In genomic region chr4:128859887-128860774, GRCh38 we compare ENCODE assay signal across 10 cellular contexts. TPM values are rescaled to one million over a fixed set of nuclear protein-coding genes. Genes with fewer than 3 reads are reported as not detected.
DNase-seq lines count a peak whose midpoint lies in the region; ATAC-seq, FAIRE-seq and TF ChIP-seq lines count a peak whose summit lies in the region.
"Had no signal": no experiment of that assay in that cellular context is flagged by ENCODE, and none has a peak within 500 bp of the region (broad histone marks: within the 10 kb centered on the region; RNA-seq: fewer than 3 reads in every experiment).

No MANE protein-coding gene starts in this region.

- H3K36me3 Mint-ChIP-seq in H9 (ENCODE audit: insufficient read depth in 1 of 3, low read depth in 3 of 3) = peaks cover 79 to 98% (median 95%) of the 10 kb centered on the region in 3 experiments
- peaks cover 26% of the 10 kb centered on the region for H3K36me3 Mint-ChIP-seq in mesothelial cell of epicardium

- H3K79me1 ChIP-seq in H9 (ENCODE audit: insufficient read depth, low read depth, low read length, poor library complexity, severe bottlenecking) = peaks cover 8% of the 10 kb centered on the region

- H3K36me3 ChIP-seq in bronchial epithelial cell (ENCODE audit: control insufficient read depth, insufficient read depth, low read length) = peaks cover 7% of the 10 kb centered on the region
- H3K36me3 ChIP-seq in mammary epithelial cell (ENCODE audit: insufficient read depth, low read length) = peaks cover 10% of the 10 kb centered on the region

- in situ Hi-C loops in mammary epithelial cell (cut with MboI; ENCODE audit: low sequenced_read_pairs in 2 of 2) = loop anchor here in 1 of 2 donors (10.0 kb wide), 1 partner anchor 285 kb away; no protein-coding TSS in a partner anchor

- peak; percentile 32 for FAIRE-seq in bronchial epithelial cell (lab: Jason Lieb, UNC)

- H2AFZ ChIP-seq in H9 (ENCODE audit: low read length) = no peak overlapping the region
- H2AFZ ChIP-seq in mammary epithelial cell (ENCODE audit: low read depth, low read length) = no peak overlapping the region

- no peak for TF ChIP-seq CTCF in AG10803 (conservative IDR thresholded peaks at IDR 0.05; ENCODE audit: low read length)
- no peak for TF ChIP-seq CTCF in H9 (conservative IDR thresholded peaks at IDR 0.05)
- TF ChIP-seq CTCF in bronchial epithelial cell (IDR thresholded peaks at IDR 0.05; ENCODE audit: insufficient read depth, low read length, severe bottlenecking) = no peak
- TF ChIP-seq CTCF in mesothelial cell of epicardium (IDR thresholded peaks at IDR 0.05; ENCODE audit: unreplicated experiment) = no peak
- no peak for TF ChIP-seq CTCF in mammary epithelial cell (conservative IDR thresholded peaks at IDR 0.05 in 1 of 2, IDR thresholded peaks at IDR 0.05 in 1 of 2; ENCODE audit: extremely low read depth in 1 of 2, insufficient read depth in 1 of 2, low read depth in 1 of 2, low read length in 2 of 2)

- no peak overlapping the region for H3K18ac ChIP-seq in H9 (ENCODE audit: insufficient read length, low read depth, low read length)

- H3K79me2 ChIP-seq in H9 (ENCODE audit: insufficient read depth, low read length) = peaks cover 7% of the 10 kb centered on the region; the same call in 1 of the 2 replicates
- no peaks in the 10 kb centered on the region for H3K79me2 ChIP-seq in mammary epithelial cell (ENCODE audit: insufficient read depth, low read length)

- intact Hi-C loops in mammary epithelial cell (cut with micrococcal nuclease) = no loop called here

- DNase-seq in AG10803 (ENCODE audit: low read depth) (peak; percentile 87), H9 (no peak), bronchial epithelial cell (ENCODE audit: low read depth) (no peak), mesothelial cell of epicardium (ENCODE audit: low spot score in 2 of 2, unreplicated experiment in 2 of 2) (no peak), iPS-NIHi11 (ENCODE audit: low spot score) (no peak), mammary epithelial cell (no peak)
- no peak for DNase-seq in stimulated activated CD8-positive, alpha-beta memory T cell treated with anti-CD3 and anti-CD28 coated beads, Interleukin-4, amount 100 ng/mL, for 48 hours
- DNase-seq: activated CD4-positive, CD25-positive, alpha-beta regulatory T cell treated with anti-CD3 and anti-CD28 coated beads, Interleukin-2, amount 50 U/mL, for 72 hours had no signal

- H3K27ac Mint-ChIP-seq in H9 (peak overlapping the region in 2 of 3 experiments; percentile 10 to 75; a peak in 5 of 7 replicates), mesothelial cell of epicardium (peak overlapping the region; percentile 27)

- no peaks in the 10 kb centered on the region for H3K27me3 ChIP-seq in H9 (ENCODE audit: insufficient read depth, low read length)
- H3K27me3 ChIP-seq in bronchial epithelial cell (ENCODE audit: control insufficient read depth, insufficient read depth, low read length) = no peaks in the 10 kb centered on the region
- no peaks in the 10 kb centered on the region for H3K27me3 ChIP-seq in mammary epithelial cell (ENCODE audit: insufficient read depth, low read length)

- H3K4ac ChIP-seq in H9 (ENCODE audit: low read depth, low read length) = no peak overlapping the region

- no peak overlapping the region for H2BK12ac ChIP-seq in H9 (ENCODE audit: insufficient read length, low read depth, low read length)

- no peaks in the 10 kb centered on the region; a peak in 1 of 5 replicates for H3K9me3 Mint-ChIP-seq in H9
- H3K9me3 Mint-ChIP-seq in mesothelial cell of epicardium = no peaks in the 10 kb centered on the region

- H2BK120ac ChIP-seq in H9 (ENCODE audit: low read depth, low read length, poor library complexity, severe bottlenecking) = no peak overlapping the region

- no peak overlapping the region for H3K23ac ChIP-seq in H9 (ENCODE audit: insufficient read length, low read depth, low read length)

- no peak overlapping the region for H2BK15ac ChIP-seq in H9 (ENCODE audit: low read depth, low read length)

- BruUV-seq in mammary epithelial cell (replicated peaks; lab: Mats Ljungman, UMichigan) = no TSS peak

- H3K4me2 ChIP-seq in H9 (ENCODE audit: insufficient read depth, insufficient read length, low read length) (no peak overlapping the region), mammary epithelial cell (ENCODE audit: insufficient read depth, low read depth, low read length) (no peak overlapping the region)

- WGBS in H9 (ENCODE audit: extremely low coverage, insufficient read length, low lambda C conversion rate) = no CpG with 5 or more reads among the region's 6 CpGs
- 86% methylated on average over 6 of the region's 6 CpGs for WGBS in mammary epithelial cell (ENCODE audit: low coverage, missing lambda C conversion rate)

- no peak overlapping the region for H2AK5ac ChIP-seq in H9 (ENCODE audit: insufficient read length, low read length)

- no peaks in the 10 kb centered on the region for H3K9me3 ChIP-seq in H9 (ENCODE audit: control insufficient read depth, low read depth, low read length)
- H3K9me3 ChIP-seq in mammary epithelial cell (replicated peaks; ENCODE audit: insufficient read depth, low read length) = no peaks in the 10 kb centered on the region

- no peak overlapping the region for H2BK5ac ChIP-seq in H9 (ENCODE audit: insufficient read length, low read length)

- H3K4me3 Mint-ChIP-seq in H9 = no peak overlapping the region
- H3K4me3 Mint-ChIP-seq in mesothelial cell of epicardium = no peak overlapping the region

- H3K23me2 ChIP-seq in H9 (ENCODE audit: insufficient read length, low read depth, low read length, poor library complexity, severe bottlenecking) = no peaks in the 10 kb centered on the region

- CTCF ChIA-PET in mammary epithelial cell (lab: Charles Lee; ENCODE audit: low non-redundant PET) = no interaction called here

- no peak overlapping the region for H4K5ac ChIP-seq in H9 (ENCODE audit: insufficient read length, low read depth, low read length)

- no peak overlapping the region for H3K9ac ChIP-seq in H9 (ENCODE audit: extremely low read depth, insufficient read length, low read length)
- H3K9ac ChIP-seq in mammary epithelial cell (ENCODE audit: insufficient read depth, low read length) = no peak overlapping the region

- H4K91ac ChIP-seq in H9 (ENCODE audit: insufficient read length, low read depth, low read length) = no peak overlapping the region

- H3K27ac ChIP-seq in H9 (ENCODE audit: insufficient read length, low read depth, low read length) (no peak overlapping the region), mammary epithelial cell (ENCODE audit: insufficient read depth, low read depth, low read length) (no peak overlapping the region)
- H3K27ac ChIP-seq: cardiac muscle cell had no signal

- no peak overlapping the region for H3K56ac ChIP-seq in H9 (ENCODE audit: insufficient read length, low read depth, low read length)

- no peak overlapping the region for H2BK20ac ChIP-seq in H9 (ENCODE audit: low read depth, low read length, poor library complexity, severe bottlenecking)

- no peak overlapping the region for H3K4me3 ChIP-seq in AG10803 (ENCODE audit: low read length)
- no peak overlapping the region for H3K4me3 ChIP-seq in bronchial epithelial cell (ENCODE audit: low read depth, low read length)
- no peak overlapping the region for H3K4me3 ChIP-seq in mammary epithelial cell (replicated peaks in 1 of 3; ENCODE audit: insufficient read depth in 1 of 3, low read depth in 2 of 3, low read length in 3 of 3)
- H3K4me3 ChIP-seq: cardiac muscle cell had no signal

- H4K20me1 ChIP-seq in H9 (ENCODE audit: control insufficient read depth, insufficient read depth, insufficient read length) (peaks cover 5% of the 10 kb centered on the region), mammary epithelial cell (ENCODE audit: insufficient read depth, low read length) (no peaks in the 10 kb centered on the region)

- peaks cover 3% of the 10 kb centered on the region; the same call in 1 of the 2 replicates for H3K27me3 Mint-ChIP-seq in H9 (ENCODE audit: low read depth)
- no peaks in the 10 kb centered on the region for H3K27me3 Mint-ChIP-seq in mesothelial cell of epicardium (ENCODE audit: low read depth)

- H3T11ph ChIP-seq in H9 (ENCODE audit: low read length) = no peak overlapping the region

- dilution Hi-C loops in mammary epithelial cell (cut with HindIII; ENCODE audit: low sequenced_read_pairs) = no loop called here

- H3K4me1 Mint-ChIP-seq in H9 = peaks cover 34 to 44% of the 10 kb centered on the region in 2 experiments
- H3K4me1 Mint-ChIP-seq in mesothelial cell of epicardium = peaks cover 9% of the 10 kb centered on the region

- ATAC-seq in HG03378 (IDR thresholded peaks at IDR 0.05; ENCODE audit: unreplicated experiment) = no peak

- no peak overlapping the region for H4K8ac ChIP-seq in H9 (replicated peaks; ENCODE audit: insufficient read length, low read depth, low read length)

- H3K14ac ChIP-seq in H9 (ENCODE audit: insufficient read depth, low read length) = no peak overlapping the region

- H3K4me1 ChIP-seq in H9 (ENCODE audit: insufficient read depth, low read length) (peaks cover 7% of the 10 kb centered on the region; the same call in 1 of the 2 replicates), mammary epithelial cell (ENCODE audit: insufficient read depth, low read length) (no peaks in the 10 kb centered on the region)

RNA-seq across cellular contexts. Expression of gene JADE1, which starts 50.6 kb away (rescaled TPM):
- total RNA-seq in H9 (2021) (192 and 194 TPM in 2 replicates), bronchial epithelial cell (6.6 and 6.8 TPM in 2 replicates), mesothelial cell of epicardium (18.6 to 21.0 TPM (median 19.8 TPM) in 3 replicates), mammary epithelial cell (1 to 10 TPM; 5.0 to 6.0 TPM)
- polyA plus RNA-seq in mammary epithelial cell = 3.3 TPM
- polyA minus RNA-seq in mammary epithelial cell = 22.1 TPM
